Comparison of ENCODE assay signal across 13 cellular contexts in genomic region chr17:65587602-65588193, GRCh38. TPM values are rescaled to one million over a fixed set of nuclear protein-coding genes. Genes with fewer than 3 reads are reported as not detected.
DNase-seq lines count a peak whose midpoint lies in the region; ATAC-seq and TF ChIP-seq lines count a peak whose summit lies in the region.
"Had no signal": no experiment of that assay in that cellular context is flagged by ENCODE, and none has a peak within 500 bp of the region (broad histone marks: within the 10 kb centered on the region; RNA-seq: fewer than 3 reads in every experiment).

No MANE protein-coding gene starts in this region.

- no peaks in the 10 kb centered on the region for H3K27me3 ChIP-seq in right atrium auricular region
- no peaks in the 10 kb centered on the region for H3K27me3 ChIP-seq in H7 (ENCODE audit: control insufficient read depth, insufficient read depth, low read length)
- no peaks in the 10 kb centered on the region for H3K27me3 ChIP-seq in lower lobe of right lung (ENCODE audit: low read depth)
- H3K27me3 ChIP-seq in vagina = no peaks in the 10 kb centered on the region
- H3K27me3 ChIP-seq: SJCRH30 had no signal

- TF ChIP-seq CTCF in right atrium auricular region (IDR thresholded peaks at IDR 0.05) (no peak), lower lobe of right lung (IDR thresholded peaks at IDR 0.05) (no peak), vagina (IDR thresholded peaks at IDR 0.05) (no peak)

- H3K36me3 ChIP-seq in right atrium auricular region (no peaks in the 10 kb centered on the region), H7 (replicated peaks; ENCODE audit: control insufficient read depth, insufficient read depth, low read length) (no peaks in the 10 kb centered on the region), lower lobe of right lung (no peaks in the 10 kb centered on the region), vagina (no peaks in the 10 kb centered on the region)
- H3K36me3 ChIP-seq: SJCRH30 had no signal

- intact Hi-C loops in Right ventricle myocardium superior (cut with DNase I) = no loop called here
- intact Hi-C loops in lower lobe of right lung (cut with DNase I) = no loop called here
- intact Hi-C loops in vagina (cut with DNase I) = no loop called here

- H3K4me3 ChIP-seq in right atrium auricular region (no peak overlapping the region), H7 (ENCODE audit: insufficient read depth, low read depth, low read length) (no peak overlapping the region), lower lobe of right lung (no peak overlapping the region), vagina (no peak overlapping the region)
- H3K4me3 ChIP-seq: SJCRH30 had no signal

- ATAC-seq in Right ventricle myocardium superior (ENCODE audit: poor library complexity) (peak; percentile 34), lower lobe of right lung (peak in 1 of 2 donors; percentile 21), GM21529 (IDR thresholded peaks at IDR 0.05; ENCODE audit: unreplicated experiment) (no peak), GM18858 (IDR thresholded peaks at IDR 0.05; ENCODE audit: unreplicated experiment) (no peak)

- TF ChIP-seq POLR2A in vagina (IDR thresholded peaks at IDR 0.05) = no peak

- peak overlapping the region in 1 of 2 donors; percentile 27 for H3K27ac ChIP-seq in right atrium auricular region
- peak overlapping the region; percentile 11 for H3K27ac ChIP-seq in lower lobe of right lung
- peak overlapping the region; percentile 66 for H3K27ac ChIP-seq in vagina
- H3K27ac ChIP-seq: SJCRH30 had no signal

- DNase-seq in Right ventricle myocardium superior (peak; percentile 46), right atrium auricular region (ENCODE audit: low spot score) (no peak), H7 (peak; percentile 27), lower lobe of right lung (no peak), vagina (ENCODE audit: extremely low spot score in 2 of 2) (no peak), NCI-H1092 treated with DMSO at 0.1 percent for 48 hours (lab: John Stamatoyannopoulos, UW) (no peak)
- DNase-seq: CD8-positive, alpha-beta memory T cell; DMS 273 treated with DMSO at 0.1 percent for 48 hours; HCEC 1CT; NCI-H1417 treated with DMSO at 0.1 percent for 48 hours; SJCRH30 had no signal

- peaks cover 0 to 29% of the 10 kb centered on the region in 2 donors for H3K4me1 ChIP-seq in right atrium auricular region
- H3K4me1 ChIP-seq in lower lobe of right lung = peaks cover 28% of the 10 kb centered on the region
- peaks cover 52% of the 10 kb centered on the region for H3K4me1 ChIP-seq in vagina

- H3K9me3 ChIP-seq in right atrium auricular region (no peaks in the 10 kb centered on the region), lower lobe of right lung (no peaks in the 10 kb centered on the region), vagina (no peaks in the 10 kb centered on the region)
- H3K9me3 ChIP-seq: SJCRH30 had no signal

RNA-seq across cellular contexts. Expression of gene AXIN2, which starts 26.2 kb away (rescaled TPM):
- total RNA-seq in Right ventricle myocardium superior (20.7 TPM), right atrium auricular region (10 to 100 TPM in 1 of 2 donors, 1 to 10 TPM in 1; 8.7 to 29.8 TPM), lower lobe of right lung (53.4 TPM), vagina (17.9 TPM)
- 34.8 and 36.1 TPM in 2 replicates for total RNA-seq in H7 (2014; rRNA removed; shearing (Covaris generic))

Comparison
In these comparisons a context has a peak if more than half of its experiments do, and no peak if none do; other contexts are left out.
1. DNase-seq: peak in Right ventricle myocardium superior (single experiment) and H7 (single experiment); none in right atrium auricular region (single experiment), lower lobe of right lung (single experiment), vagina (0 of 2) and NCI-H1092 treated with DMSO at 0.1 percent for 48 hours (single experiment).